In the genomic region with DNA sequence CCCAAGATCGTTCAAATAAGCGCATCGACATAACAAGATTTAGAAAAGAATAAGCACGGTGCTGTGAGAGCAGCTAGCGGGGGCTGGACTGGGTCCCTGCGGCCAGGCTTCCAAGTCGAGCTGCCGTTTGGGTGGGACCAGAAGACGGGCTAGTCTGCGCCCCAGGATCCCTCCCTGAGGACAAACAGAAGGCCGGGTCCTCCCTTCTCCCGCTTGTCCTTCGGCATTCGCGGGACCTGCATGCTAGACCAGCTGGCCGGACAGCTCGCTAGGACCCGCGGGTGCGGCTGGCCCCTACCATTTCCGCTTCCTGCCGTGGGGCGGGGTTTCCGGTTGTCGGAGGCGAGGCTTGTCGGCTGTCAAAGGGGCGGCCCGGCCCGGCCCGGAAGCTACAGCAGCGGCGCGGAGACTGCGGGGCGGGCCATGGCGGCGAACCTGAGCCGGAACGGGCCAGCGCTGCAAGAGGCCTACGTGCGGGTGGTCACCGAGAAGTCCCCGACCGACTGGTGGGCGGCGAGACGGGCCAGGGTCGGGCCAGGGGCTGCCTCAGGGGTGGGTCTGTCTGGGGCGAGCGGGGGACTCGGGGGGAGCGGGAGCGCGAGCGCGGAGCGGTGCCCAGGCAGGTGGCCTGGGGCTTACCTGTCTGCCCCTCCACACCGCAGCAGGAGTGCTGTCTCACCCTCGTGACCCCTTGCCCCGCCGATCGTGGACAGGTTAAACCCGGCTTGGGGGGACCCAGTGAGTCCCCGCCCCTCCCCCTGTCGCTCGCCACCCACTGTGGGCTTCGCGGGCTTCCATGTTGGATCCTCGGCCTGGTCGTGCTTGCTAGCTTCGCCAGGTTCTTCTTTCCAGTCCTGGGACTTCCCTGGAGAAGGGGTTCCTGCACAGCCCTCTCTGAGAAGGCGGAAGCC, we compare ENCODE assay signal across 1 cellular context.
TF ChIP-seq lines count a peak whose summit lies in the region.

DBNL (plus strand) TSS at position 388 of the 911 bp plus-strand sequence; CDS start at position 424, 36 bp downstream.

TF ChIP-seq in K562, 482 proteins besides CTCF, POLR2A, EP300 and RAD21 (continued from another document and continues in another):
- TF ChIP-seq, protein P1, sequence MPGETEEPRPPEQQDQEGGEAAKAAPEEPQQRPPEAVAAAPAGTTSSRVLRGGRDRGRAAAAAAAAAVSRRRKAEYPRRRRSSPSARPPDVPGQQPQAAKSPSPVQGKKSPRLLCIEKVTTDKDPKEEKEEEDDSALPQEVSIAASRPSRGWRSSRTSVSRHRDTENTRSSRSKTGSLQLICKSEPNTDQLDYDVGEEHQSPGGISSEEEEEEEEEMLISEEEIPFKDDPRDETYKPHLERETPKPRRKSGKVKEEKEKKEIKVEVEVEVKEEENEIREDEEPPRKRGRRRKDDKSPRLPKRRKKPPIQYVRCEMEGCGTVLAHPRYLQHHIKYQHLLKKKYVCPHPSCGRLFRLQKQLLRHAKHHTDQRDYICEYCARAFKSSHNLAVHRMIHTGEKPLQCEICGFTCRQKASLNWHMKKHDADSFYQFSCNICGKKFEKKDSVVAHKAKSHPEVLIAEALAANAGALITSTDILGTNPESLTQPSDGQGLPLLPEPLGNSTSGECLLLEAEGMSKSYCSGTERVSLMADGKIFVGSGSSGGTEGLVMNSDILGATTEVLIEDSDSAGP (CRISPR knock-in tag; IDR thresholded peaks at IDR 0.05), result 0 out of 2 replicates have a peak, but pooled peaks have one; percentile 14
- TF ChIP-seq, protein P2, sequence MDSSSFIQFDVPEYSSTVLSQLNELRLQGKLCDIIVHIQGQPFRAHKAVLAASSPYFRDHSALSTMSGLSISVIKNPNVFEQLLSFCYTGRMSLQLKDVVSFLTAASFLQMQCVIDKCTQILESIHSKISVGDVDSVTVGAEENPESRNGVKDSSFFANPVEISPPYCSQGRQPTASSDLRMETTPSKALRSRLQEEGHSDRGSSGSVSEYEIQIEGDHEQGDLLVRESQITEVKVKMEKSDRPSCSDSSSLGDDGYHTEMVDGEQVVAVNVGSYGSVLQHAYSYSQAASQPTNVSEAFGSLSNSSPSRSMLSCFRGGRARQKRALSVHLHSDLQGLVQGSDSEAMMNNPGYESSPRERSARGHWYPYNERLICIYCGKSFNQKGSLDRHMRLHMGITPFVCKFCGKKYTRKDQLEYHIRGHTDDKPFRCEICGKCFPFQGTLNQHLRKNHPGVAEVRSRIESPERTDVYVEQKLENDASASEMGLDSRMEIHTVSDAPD (CRISPR knock-in tag; IDR thresholded peaks at IDR 0.05), result no peak
- TF ChIP-seq NELFE (IDR thresholded peaks at IDR 0.05; ENCODE audit: insufficient read depth, insufficient read length) (no peak), PHF8 (IDR thresholded peaks at IDR 0.05; ENCODE audit: borderline replicate concordance, low read length) (peak; percentile 89; the same call in 1 of the 2 replicates), TEAD4 (IDR thresholded peaks at IDR 0.05; ENCODE audit: low read length) (peak; percentile 26; the same call in 1 of the 2 replicates), TEAD4 (CRISPR knock-in tag; IDR thresholded peaks at IDR 0.05; ENCODE audit: borderline replicate concordance) (no peak), MAZ (CRISPR knock-in tag; conservative IDR thresholded peaks at IDR 0.05 in 1 of 2, IDR thresholded peaks at IDR 0.05 in 1 of 2) (peak; percentile 89 to 97), SRF (CRISPR knock-in tag; IDR thresholded peaks at IDR 0.05) (0 out of 4 replicates have a peak, but pooled peaks of 1 of the 2 experiments have one; percentile 36), GTF2E2 (tag; IDR thresholded peaks at IDR 0.05) (0 out of 2 replicates have a peak, but pooled peaks have one; percentile 34), SIX5 (IDR thresholded peaks at IDR 0.05; ENCODE audit: borderline replicate concordance in 1 of 2, insufficient read depth in 1 of 2, low read depth in 1 of 2, low read length in 2 of 2) (no peak), MEF2D (tag; conservative IDR thresholded peaks at IDR 0.05; ENCODE audit: low read depth) (no peak), ETV1 (tag; conservative IDR thresholded peaks at IDR 0.05; ENCODE audit: low read depth) (peak; percentile 89), TBP (optimal IDR thresholded peaks at IDR 0.05; ENCODE audit: low read depth, low read length) (peak; percentile 60), SMARCE1 (IDR thresholded peaks at IDR 0.05) (no peak), YBX1 (IDR thresholded peaks at IDR 0.05) (no peak), HMG20B (CRISPR knock-in tag; IDR thresholded peaks at IDR 0.05) (no peak), E2F4 (CRISPR knock-in tag; IDR thresholded peaks at IDR 0.05; ENCODE audit: low read depth) (no peak), ZFP1 (CRISPR knock-in tag; IDR thresholded peaks at IDR 0.05) (no peak), TCF3 (CRISPR knock-in tag; IDR thresholded peaks at IDR 0.05) (peak; percentile 24; the same call in 1 of the 2 replicates), PTRF (tag; IDR thresholded peaks at IDR 0.05) (no peak), RAD51 (IDR thresholded peaks at IDR 0.05; ENCODE audit: borderline replicate concordance, low read depth) (no peak), PCBP2 (IDR thresholded peaks at IDR 0.05; ENCODE audit: low read depth, low read length, poor library complexity, severe bottlenecking) (no peak), CBFB (CRISPR knock-in tag; IDR thresholded peaks at IDR 0.05) (peak; percentile 65; the same call in 1 of the 2 replicates), KLF6 (CRISPR knock-in tag; IDR thresholded peaks at IDR 0.05; ENCODE audit: borderline replicate concordance) (0 out of 2 replicates have a peak, but pooled peaks have one; percentile 2)
- TF ChIP-seq, protein P3, sequence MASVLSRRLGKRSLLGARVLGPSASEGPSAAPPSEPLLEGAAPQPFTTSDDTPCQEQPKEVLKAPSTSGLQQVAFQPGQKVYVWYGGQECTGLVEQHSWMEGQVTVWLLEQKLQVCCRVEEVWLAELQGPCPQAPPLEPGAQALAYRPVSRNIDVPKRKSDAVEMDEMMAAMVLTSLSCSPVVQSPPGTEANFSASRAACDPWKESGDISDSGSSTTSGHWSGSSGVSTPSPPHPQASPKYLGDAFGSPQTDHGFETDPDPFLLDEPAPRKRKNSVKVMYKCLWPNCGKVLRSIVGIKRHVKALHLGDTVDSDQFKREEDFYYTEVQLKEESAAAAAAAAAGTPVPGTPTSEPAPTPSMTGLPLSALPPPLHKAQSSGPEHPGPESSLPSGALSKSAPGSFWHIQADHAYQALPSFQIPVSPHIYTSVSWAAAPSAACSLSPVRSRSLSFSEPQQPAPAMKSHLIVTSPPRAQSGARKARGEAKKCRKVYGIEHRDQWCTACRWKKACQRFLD (CRISPR knock-in tag; IDR thresholded peaks at IDR 0.05), result peak; percentile 16; the same call in 1 of the 2 replicates
- TF ChIP-seq, protein P4, sequence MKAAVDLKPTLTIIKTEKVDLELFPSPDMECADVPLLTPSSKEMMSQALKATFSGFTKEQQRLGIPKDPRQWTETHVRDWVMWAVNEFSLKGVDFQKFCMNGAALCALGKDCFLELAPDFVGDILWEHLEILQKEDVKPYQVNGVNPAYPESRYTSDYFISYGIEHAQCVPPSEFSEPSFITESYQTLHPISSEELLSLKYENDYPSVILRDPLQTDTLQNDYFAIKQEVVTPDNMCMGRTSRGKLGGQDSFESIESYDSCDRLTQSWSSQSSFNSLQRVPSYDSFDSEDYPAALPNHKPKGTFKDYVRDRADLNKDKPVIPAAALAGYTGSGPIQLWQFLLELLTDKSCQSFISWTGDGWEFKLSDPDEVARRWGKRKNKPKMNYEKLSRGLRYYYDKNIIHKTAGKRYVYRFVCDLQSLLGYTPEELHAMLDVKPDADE (conservative IDR thresholded peaks at IDR 0.05; ENCODE audit: control insufficient read depth, low read depth, low read length), result peak; percentile 86
- TF ChIP-seq, protein P5, sequence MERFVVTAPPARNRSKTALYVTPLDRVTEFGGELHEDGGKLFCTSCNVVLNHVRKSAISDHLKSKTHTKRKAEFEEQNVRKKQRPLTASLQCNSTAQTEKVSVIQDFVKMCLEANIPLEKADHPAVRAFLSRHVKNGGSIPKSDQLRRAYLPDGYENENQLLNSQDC (CRISPR knock-in tag; IDR thresholded peaks at IDR 0.05), result no peak
- TF ChIP-seq, protein P6, sequence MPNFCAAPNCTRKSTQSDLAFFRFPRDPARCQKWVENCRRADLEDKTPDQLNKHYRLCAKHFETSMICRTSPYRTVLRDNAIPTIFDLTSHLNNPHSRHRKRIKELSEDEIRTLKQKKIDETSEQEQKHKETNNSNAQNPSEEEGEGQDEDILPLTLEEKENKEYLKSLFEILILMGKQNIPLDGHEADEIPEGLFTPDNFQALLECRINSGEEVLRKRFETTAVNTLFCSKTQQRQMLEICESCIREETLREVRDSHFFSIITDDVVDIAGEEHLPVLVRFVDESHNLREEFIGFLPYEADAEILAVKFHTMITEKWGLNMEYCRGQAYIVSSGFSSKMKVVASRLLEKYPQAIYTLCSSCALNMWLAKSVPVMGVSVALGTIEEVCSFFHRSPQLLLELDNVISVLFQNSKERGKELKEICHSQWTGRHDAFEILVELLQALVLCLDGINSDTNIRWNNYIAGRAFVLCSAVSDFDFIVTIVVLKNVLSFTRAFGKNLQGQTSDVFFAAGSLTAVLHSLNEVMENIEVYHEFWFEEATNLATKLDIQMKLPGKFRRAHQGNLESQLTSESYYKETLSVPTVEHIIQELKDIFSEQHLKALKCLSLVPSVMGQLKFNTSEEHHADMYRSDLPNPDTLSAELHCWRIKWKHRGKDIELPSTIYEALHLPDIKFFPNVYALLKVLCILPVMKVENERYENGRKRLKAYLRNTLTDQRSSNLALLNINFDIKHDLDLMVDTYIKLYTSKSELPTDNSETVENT (CRISPR knock-in tag; IDR thresholded peaks at IDR 0.05), result peak; percentile 16; the same call in 1 of the 2 replicates
- TF ChIP-seq, protein P7, sequence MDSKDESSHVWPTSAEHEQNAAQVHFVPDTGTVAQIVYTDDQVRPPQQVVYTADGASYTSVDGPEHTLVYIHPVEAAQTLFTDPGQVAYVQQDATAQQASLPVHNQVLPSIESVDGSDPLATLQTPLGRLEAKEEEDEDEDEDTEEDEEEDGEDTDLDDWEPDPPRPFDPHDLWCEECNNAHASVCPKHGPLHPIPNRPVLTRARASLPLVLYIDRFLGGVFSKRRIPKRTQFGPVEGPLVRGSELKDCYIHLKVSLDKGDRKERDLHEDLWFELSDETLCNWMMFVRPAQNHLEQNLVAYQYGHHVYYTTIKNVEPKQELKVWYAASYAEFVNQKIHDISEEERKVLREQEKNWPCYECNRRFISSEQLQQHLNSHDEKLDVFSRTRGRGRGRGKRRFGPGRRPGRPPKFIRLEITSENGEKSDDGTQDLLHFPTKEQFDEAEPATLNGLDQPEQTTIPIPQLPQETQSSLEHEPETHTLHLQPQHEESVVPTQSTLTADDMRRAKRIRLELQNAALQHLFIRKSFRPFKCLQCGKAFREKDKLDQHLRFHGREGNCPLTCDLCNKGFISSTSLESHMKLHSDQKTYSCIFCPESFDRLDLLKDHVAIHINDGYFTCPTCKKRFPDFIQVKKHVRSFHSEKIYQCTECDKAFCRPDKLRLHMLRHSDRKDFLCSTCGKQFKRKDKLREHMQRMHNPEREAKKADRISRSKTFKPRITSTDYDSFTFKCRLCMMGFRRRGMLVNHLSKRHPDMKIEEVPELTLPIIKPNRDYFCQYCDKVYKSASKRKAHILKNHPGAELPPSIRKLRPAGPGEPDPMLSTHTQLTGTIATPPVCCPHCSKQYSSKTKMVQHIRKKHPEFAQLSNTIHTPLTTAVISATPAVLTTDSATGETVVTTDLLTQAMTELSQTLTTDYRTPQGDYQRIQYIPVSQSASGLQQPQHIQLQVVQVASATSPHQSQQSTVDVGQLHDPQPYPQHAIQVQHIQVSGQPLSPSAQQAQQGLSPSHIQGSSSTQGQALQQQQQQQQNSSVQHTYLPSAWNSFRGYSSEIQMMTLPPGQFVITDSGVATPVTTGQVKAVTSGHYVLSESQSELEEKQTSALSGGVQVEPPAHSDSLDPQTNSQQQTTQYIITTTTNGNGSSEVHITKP (IDR thresholded peaks at IDR 0.05; ENCODE audit: partially characterized antibody), result peak; percentile 9
- TF ChIP-seq, protein P8, sequence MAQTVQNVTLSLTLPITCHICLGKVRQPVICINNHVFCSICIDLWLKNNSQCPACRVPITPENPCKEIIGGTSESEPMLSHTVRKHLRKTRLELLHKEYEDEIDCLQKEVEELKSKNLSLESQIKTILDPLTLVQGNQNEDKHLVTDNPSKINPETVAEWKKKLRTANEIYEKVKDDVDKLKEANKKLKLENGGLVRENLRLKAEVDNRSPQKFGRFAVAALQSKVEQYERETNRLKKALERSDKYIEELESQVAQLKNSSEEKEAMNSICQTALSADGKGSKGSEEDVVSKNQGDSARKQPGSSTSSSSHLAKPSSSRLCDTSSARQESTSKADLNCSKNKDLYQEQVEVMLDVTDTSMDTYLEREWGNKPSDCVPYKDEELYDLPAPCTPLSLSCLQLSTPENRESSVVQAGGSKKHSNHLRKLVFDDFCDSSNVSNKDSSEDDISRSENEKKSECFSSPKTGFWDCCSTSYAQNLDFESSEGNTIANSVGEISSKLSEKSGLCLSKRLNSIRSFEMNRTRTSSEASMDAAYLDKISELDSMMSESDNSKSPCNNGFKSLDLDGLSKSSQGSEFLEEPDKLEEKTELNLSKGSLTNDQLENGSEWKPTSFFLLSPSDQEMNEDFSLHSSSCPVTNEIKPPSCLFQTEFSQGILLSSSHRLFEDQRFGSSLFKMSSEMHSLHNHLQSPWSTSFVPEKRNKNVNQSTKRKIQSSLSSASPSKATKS (CRISPR knock-in tag; IDR thresholded peaks at IDR 0.05), result no peak
